In genomic region chr1:93845554-93846150, GRCh38 we compare ENCODE assay signal across 7 cellular contexts. TPM values are rescaled to one million over a fixed set of nuclear protein-coding genes. Genes with fewer than 3 reads are reported as not detected.
DNase-seq lines count a peak whose midpoint lies in the region; ATAC-seq and TF ChIP-seq lines count a peak whose summit lies in the region.

No MANE protein-coding gene starts in this region.

- no peak for TF ChIP-seq CTCF in parathyroid adenoma (IDR thresholded peaks at IDR 0.05)

- no peak overlapping the region for H3K9ac ChIP-seq in parathyroid adenoma

- POLR2A ChIA-PET in activated CD4-positive, alpha-beta memory T cell treated with anti-CD3 and anti-CD28 coated beads for 36 hours (lab: Charles Lee) = interaction anchor here (0.7 to 1.7 kb wide), 8 partner anchors 27 to 499 kb away, joined by 3 to 8 read pairs (median 5); partner anchors contain the start of genes DNTTIP2 and FNBP1L

- H3K27ac Mint-ChIP-seq in activated CD4-positive, alpha-beta memory T cell treated with anti-CD3 and anti-CD28 coated beads for 36 hours = peak overlapping the region; percentile 89

- peaks cover 4% of the 10 kb centered on the region for H3K4me1 ChIP-seq in parathyroid adenoma

- H3K27me3 Mint-ChIP-seq in activated CD4-positive, alpha-beta memory T cell treated with anti-CD3 and anti-CD28 coated beads for 36 hours = peaks cover 4% of the 10 kb centered on the region

- H3K9me3 Mint-ChIP-seq in activated CD4-positive, alpha-beta memory T cell treated with anti-CD3 and anti-CD28 coated beads for 36 hours = peaks cover 3% of the 10 kb centered on the region

- peak overlapping the region; percentile 76 for H2AFZ ChIP-seq in parathyroid adenoma

- H3K9me3 ChIP-seq in parathyroid adenoma (ENCODE audit: control insufficient read depth, low read length) = no peaks in the 10 kb centered on the region

- peak overlapping the region; percentile 79 for H3K4me2 ChIP-seq in parathyroid adenoma (ENCODE audit: low read length)

- peak overlapping the region; percentile 68 for H3K4me3 ChIP-seq in parathyroid adenoma (ENCODE audit: low read depth, low read length)

- DNase-seq in ELR (ENCODE audit: low read depth) = peak; percentile 90
- DNase-seq in HuH-7 (ENCODE audit: low spot score) = peak; percentile 17
- DNase-seq in activated CD4-positive, alpha-beta memory T cell treated with anti-CD3 and anti-CD28 coated beads for 36 hours = no peak
- peak; percentile 70 for DNase-seq in fibroblast of the conjunctiva (ENCODE audit: low read depth)
- DNase-seq in epidermal melanocyte (ENCODE audit: insufficient read length, low spot score) = no peak

- no peaks in the 10 kb centered on the region for H3K79me2 ChIP-seq in parathyroid adenoma

- peak overlapping the region; percentile 92 for H3K27ac ChIP-seq in parathyroid adenoma

- H3K36me3 Mint-ChIP-seq in activated CD4-positive, alpha-beta memory T cell treated with anti-CD3 and anti-CD28 coated beads for 36 hours = peaks cover 5% of the 10 kb centered on the region

- intact Hi-C loops in activated CD4-positive, alpha-beta memory T cell treated with anti-CD3 and anti-CD28 coated beads for 36 hours (cut with micrococcal nuclease) = loop anchor here (1.0 to 10.0 kb wide), 10 partner anchors 34 to 1387 kb away; partner anchors contain the start of genes CCDC18, DNTTIP2, DR1 and RWDD3

- no peaks in the 10 kb centered on the region for H3K36me3 ChIP-seq in parathyroid adenoma (ENCODE audit: control insufficient read depth, insufficient read depth, low read length)

- no peaks in the 10 kb centered on the region for H3K27me3 ChIP-seq in parathyroid adenoma (ENCODE audit: control insufficient read depth, insufficient read depth, low read length)

- CTCF ChIA-PET in activated CD4-positive, alpha-beta memory T cell treated with anti-CD3 and anti-CD28 coated beads for 36 hours (lab: Charles Lee) = interaction anchor here (0.7 to 8.0 kb wide), 8 partner anchors 30 to 541 kb away, joined by 3 to 159 read pairs (median 6); partner anchors contain the start of gene DNTTIP2

- peaks cover 27% of the 10 kb centered on the region for H3K4me1 Mint-ChIP-seq in activated CD4-positive, alpha-beta memory T cell treated with anti-CD3 and anti-CD28 coated beads for 36 hours (ENCODE audit: low read depth)

- peak; percentile 18 for ATAC-seq in GM21390 (IDR thresholded peaks at IDR 0.05; ENCODE audit: unreplicated experiment)

- H3K4me3 Mint-ChIP-seq in activated CD4-positive, alpha-beta memory T cell treated with anti-CD3 and anti-CD28 coated beads for 36 hours = peak overlapping the region; percentile 88

RNA-seq across cellular contexts. Expression of gene DNTTIP2, which starts 33.4 kb away (rescaled TPM):
- 10 to 100 TPM; 84.4 to 91.1 TPM for total RNA-seq in activated CD4-positive, alpha-beta memory T cell treated with anti-CD3 and anti-CD28 coated beads for 36 hours

Comparison
In these comparisons a context has a peak if more than half of its experiments do, and no peak if none do; other contexts are left out.
1. DNase-seq: peak in ELR (single experiment), HuH-7 (single experiment) and fibroblast of the conjunctiva (single experiment); none in activated CD4-positive, alpha-beta memory T cell treated with anti-CD3 and anti-CD28 coated beads for 36 hours (single experiment) and epidermal melanocyte (single experiment).